In the genomic region with DNA sequence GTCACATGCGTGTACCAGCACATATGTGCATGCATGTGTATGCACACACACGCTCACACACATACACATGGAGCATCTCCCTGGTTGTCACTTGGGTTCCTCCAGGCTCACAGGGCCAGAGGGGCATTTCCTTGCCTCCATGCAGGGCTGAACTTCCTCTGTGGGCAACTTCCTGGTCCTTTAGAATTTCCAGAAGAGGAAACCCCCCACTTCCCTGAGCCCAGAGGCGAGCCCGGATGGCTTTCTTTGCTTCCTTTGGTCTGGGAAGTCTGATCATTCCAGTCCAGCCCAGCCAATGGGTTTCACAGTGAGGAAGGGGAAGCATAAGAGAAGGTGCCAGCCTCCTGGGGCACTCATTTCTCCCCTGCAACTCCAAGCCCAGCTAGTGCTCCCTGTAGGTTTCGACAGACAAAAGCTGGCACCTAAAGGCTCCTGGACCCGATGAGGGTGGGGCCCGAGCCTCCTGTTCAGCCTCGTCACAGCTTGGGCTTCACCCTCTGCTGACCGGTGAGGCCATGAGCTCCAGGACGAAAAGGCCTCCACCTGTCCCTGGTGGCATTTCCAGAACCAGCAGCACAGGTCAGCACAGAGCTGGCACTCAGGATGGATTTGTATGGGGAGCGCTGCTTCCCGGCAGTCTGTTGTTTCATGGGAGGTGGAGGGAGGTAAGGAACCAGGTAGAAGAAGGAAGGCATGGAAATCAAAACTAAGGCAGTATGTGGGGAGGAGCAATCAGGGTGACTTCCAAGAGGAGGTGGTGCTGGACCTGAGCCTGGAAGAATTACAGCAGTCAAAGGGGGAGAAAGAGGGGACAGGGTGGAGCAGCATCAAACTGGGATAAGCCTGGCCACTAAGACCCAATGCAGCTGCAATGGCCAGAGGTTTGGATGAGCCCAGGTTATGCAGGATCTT, we compare ENCODE assay signal across 1 cellular context.
TF ChIP-seq lines count a peak whose summit lies in the region.

No MANE protein-coding gene starts in this region.

TF ChIP-seq in WTC11, 78 proteins besides CTCF, POLR2A, EP300 and RAD21:
- TF ChIP-seq PRRX2 (CRISPR knock-in tag; IDR thresholded peaks at IDR 0.05) (no peak), CDX4 (CRISPR knock-in tag; IDR thresholded peaks at IDR 0.05; ENCODE audit: borderline replicate concordance) (no peak), ZNF425 (CRISPR knock-in tag; conservative IDR thresholded peaks at IDR 0.05) (no peak), ZNF281 (CRISPR knock-in tag; IDR thresholded peaks at IDR 0.05) (no peak), GABPB1 (CRISPR knock-in tag; IDR thresholded peaks at IDR 0.05) (no peak), IRF2 (CRISPR knock-in tag; IDR thresholded peaks at IDR 0.05; ENCODE audit: borderline replicate concordance, low read depth) (no peak), NR3C1 (CRISPR knock-in tag; conservative IDR thresholded peaks at IDR 0.05; ENCODE audit: low read depth) (no peak), TP53 (CRISPR knock-in tag; IDR thresholded peaks at IDR 0.05) (no peak), IRF1 (CRISPR knock-in tag; IDR thresholded peaks at IDR 0.05) (no peak), TEAD1 (CRISPR knock-in tag; IDR thresholded peaks at IDR 0.05) (no peak), ZNF532 (CRISPR knock-in tag; IDR thresholded peaks at IDR 0.05; ENCODE audit: borderline replicate concordance) (no peak), NFYB (CRISPR knock-in tag; conservative IDR thresholded peaks at IDR 0.05; ENCODE audit: low read depth) (no peak)
- TF ChIP-seq, protein P1, sequence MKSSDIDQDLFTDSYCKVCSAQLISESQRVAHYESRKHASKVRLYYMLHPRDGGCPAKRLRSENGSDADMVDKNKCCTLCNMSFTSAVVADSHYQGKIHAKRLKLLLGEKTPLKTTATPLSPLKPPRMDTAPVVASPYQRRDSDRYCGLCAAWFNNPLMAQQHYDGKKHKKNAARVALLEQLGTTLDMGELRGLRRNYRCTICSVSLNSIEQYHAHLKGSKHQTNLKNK (CRISPR knock-in tag; IDR thresholded peaks at IDR 0.05), result no peak
- TF ChIP-seq, protein P2, sequence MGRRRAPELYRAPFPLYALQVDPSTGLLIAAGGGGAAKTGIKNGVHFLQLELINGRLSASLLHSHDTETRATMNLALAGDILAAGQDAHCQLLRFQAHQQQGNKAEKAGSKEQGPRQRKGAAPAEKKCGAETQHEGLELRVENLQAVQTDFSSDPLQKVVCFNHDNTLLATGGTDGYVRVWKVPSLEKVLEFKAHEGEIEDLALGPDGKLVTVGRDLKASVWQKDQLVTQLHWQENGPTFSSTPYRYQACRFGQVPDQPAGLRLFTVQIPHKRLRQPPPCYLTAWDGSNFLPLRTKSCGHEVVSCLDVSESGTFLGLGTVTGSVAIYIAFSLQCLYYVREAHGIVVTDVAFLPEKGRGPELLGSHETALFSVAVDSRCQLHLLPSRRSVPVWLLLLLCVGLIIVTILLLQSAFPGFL (CRISPR knock-in tag; IDR thresholded peaks at IDR 0.05; ENCODE audit: borderline replicate concordance), result no peak
- TF ChIP-seq, protein P3, sequence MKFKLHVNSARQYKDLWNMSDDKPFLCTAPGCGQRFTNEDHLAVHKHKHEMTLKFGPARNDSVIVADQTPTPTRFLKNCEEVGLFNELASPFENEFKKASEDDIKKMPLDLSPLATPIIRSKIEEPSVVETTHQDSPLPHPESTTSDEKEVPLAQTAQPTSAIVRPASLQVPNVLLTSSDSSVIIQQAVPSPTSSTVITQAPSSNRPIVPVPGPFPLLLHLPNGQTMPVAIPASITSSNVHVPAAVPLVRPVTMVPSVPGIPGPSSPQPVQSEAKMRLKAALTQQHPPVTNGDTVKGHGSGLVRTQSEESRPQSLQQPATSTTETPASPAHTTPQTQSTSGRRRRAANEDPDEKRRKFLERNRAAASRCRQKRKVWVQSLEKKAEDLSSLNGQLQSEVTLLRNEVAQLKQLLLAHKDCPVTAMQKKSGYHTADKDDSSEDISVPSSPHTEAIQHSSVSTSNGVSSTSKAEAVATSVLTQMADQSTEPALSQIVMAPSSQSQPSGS (CRISPR knock-in tag; IDR thresholded peaks at IDR 0.05; ENCODE audit: borderline replicate concordance, low read depth), result no peak
TF ChIP-seq in WTC11: peak in this region for 0.
